10 cellular contexts compared by ENCODE assay signal in genomic region chr6:10659697-10660348, GRCh38. TPM values are rescaled to one million over a fixed set of nuclear protein-coding genes. Genes with fewer than 3 reads are reported as not detected.
DNase-seq lines count a peak whose midpoint lies in the region; ATAC-seq and TF ChIP-seq lines count a peak whose summit lies in the region.
"Had no signal": no experiment of that assay in that cellular context is flagged by ENCODE, and none has a peak within 500 bp of the region (broad histone marks: within the 10 kb centered on the region; RNA-seq: fewer than 3 reads in every experiment).

No MANE protein-coding gene starts in this region.

- intact Hi-C loops in colonic mucosa (cut with DNase I), result no loop called here
- intact Hi-C loops in mucosa of descending colon (cut with DNase I, micrococcal nuclease), result no loop called here
- intact Hi-C loops in activated T-helper 1 cell treated with anti-CD3 and anti-CD28 coated beads, Interleukin-12 subunit alpha, Interleukin-12 subunit beta, Interleukin-2, Interleukin-4 antibody, amounts not matched to agents 30 ng/mL and 10 ng/mL and 1 ng/mL, durations not matched to agents 14 hours and 24 hours and 36 hours (cut with micrococcal nuclease), result no loop called here
- intact Hi-C loops in PC-3 (cut with micrococcal nuclease), result no loop called here

- no peaks in the 10 kb centered on the region for H4K20me1 ChIP-seq in PC-3 (ENCODE audit: low read length)

- H3K4me2 ChIP-seq in PC-3 (ENCODE audit: low read length), result no peak overlapping the region

- H3K4me3 ChIP-seq in colonic mucosa, result peak overlapping the region; percentile 11
- H3K4me3 ChIP-seq in mucosa of descending colon, result no peak overlapping the region
- no peak overlapping the region for H3K4me3 ChIP-seq in PC-3 (ENCODE audit: low read length)

- H3K9me3 Mint-ChIP-seq in activated T-helper 1 cell treated with anti-CD3 and anti-CD28 coated beads, Interleukin-12 subunit alpha, Interleukin-12 subunit beta, Interleukin-2, Interleukin-4 antibody, amounts not matched to agents 30 ng/mL and 10 ng/mL and 1 ng/mL, durations not matched to agents 14 hours and 24 hours and 36 hours, result peaks cover 8% of the 10 kb centered on the region

- H3K27ac Mint-ChIP-seq in activated T-helper 1 cell treated with anti-CD3 and anti-CD28 coated beads, Interleukin-12 subunit alpha, Interleukin-12 subunit beta, Interleukin-2, Interleukin-4 antibody, amounts not matched to agents 30 ng/mL and 10 ng/mL and 1 ng/mL, durations not matched to agents 14 hours and 24 hours and 36 hours, result no peak overlapping the region

- DNase-seq in AG20443 (ENCODE audit: low spot score) (peak; percentile 12), HK-2 (ENCODE audit: unreplicated experiment) (peak; percentile 43), colonic mucosa (no peak), mucosa of descending colon (peak in 2 of 3 donors; percentile 42 to 53), PC-3 (no peak)
- no peak for DNase-seq in activated T-helper 1 cell treated with anti-CD3 and anti-CD28 coated beads, Interleukin-12 subunit alpha, Interleukin-12 subunit beta, Interleukin-2, Interleukin-4 antibody, amounts not matched to agents 30 ng/mL and 10 ng/mL and 1 ng/mL, durations not matched to agents 14 hours and 24 hours and 36 hours (ENCODE audit: low spot score)
- DNase-seq: NCI-H226; stimulated activated CD4-positive, alpha-beta T cell treated with anti-CD3 and anti-CD28 coated beads, Interleukin-15, amount 100 ng/mL, for 24 hours had no signal

- POLR2A ChIA-PET in PC-3 (lab: Charles Lee; ENCODE audit: unreplicated experiment), result no interaction called here

- no peaks in the 10 kb centered on the region for H3K9me2 ChIP-seq in PC-3 (replicated peaks; ENCODE audit: low read length)

- no peak for TF ChIP-seq CTCF in colonic mucosa (IDR thresholded peaks at IDR 0.05)
- no peak for TF ChIP-seq CTCF in mucosa of descending colon (IDR thresholded peaks at IDR 0.05)
- no peak for TF ChIP-seq CTCF in PC-3 (conservative IDR thresholded peaks at IDR 0.05; ENCODE audit: low read depth, low read length)

- peaks cover 3% of the 10 kb centered on the region for H3K27me3 Mint-ChIP-seq in activated T-helper 1 cell treated with anti-CD3 and anti-CD28 coated beads, Interleukin-12 subunit alpha, Interleukin-12 subunit beta, Interleukin-2, Interleukin-4 antibody, amounts not matched to agents 30 ng/mL and 10 ng/mL and 1 ng/mL, durations not matched to agents 14 hours and 24 hours and 36 hours (ENCODE audit: insufficient read depth)

- H3K4me1 ChIP-seq in colonic mucosa, result no peaks in the 10 kb centered on the region
- H3K4me1 ChIP-seq in mucosa of descending colon (ENCODE audit: low read depth), result no peaks in the 10 kb centered on the region
- no peaks in the 10 kb centered on the region for H3K4me1 ChIP-seq in PC-3 (ENCODE audit: insufficient read depth, low read length)

- no peaks in the 10 kb centered on the region for H3K79me2 ChIP-seq in PC-3 (ENCODE audit: low read length)

- no peak overlapping the region for H2AFZ ChIP-seq in PC-3 (ENCODE audit: low read length)

- ATAC-seq in mucosa of descending colon (peak; percentile 65), PC-3 (no peak), HG03460 (IDR thresholded peaks at IDR 0.05; ENCODE audit: unreplicated experiment) (no peak), HG03457 (IDR thresholded peaks at IDR 0.05; ENCODE audit: unreplicated experiment) (no peak)

- H3K4me1 Mint-ChIP-seq in activated T-helper 1 cell treated with anti-CD3 and anti-CD28 coated beads, Interleukin-12 subunit alpha, Interleukin-12 subunit beta, Interleukin-2, Interleukin-4 antibody, amounts not matched to agents 30 ng/mL and 10 ng/mL and 1 ng/mL, durations not matched to agents 14 hours and 24 hours and 36 hours (ENCODE audit: low read depth), result peaks cover 19% of the 10 kb centered on the region

- H3K4me3 Mint-ChIP-seq in activated T-helper 1 cell treated with anti-CD3 and anti-CD28 coated beads, Interleukin-12 subunit alpha, Interleukin-12 subunit beta, Interleukin-2, Interleukin-4 antibody, amounts not matched to agents 30 ng/mL and 10 ng/mL and 1 ng/mL, durations not matched to agents 14 hours and 24 hours and 36 hours, result no peak overlapping the region

- no peaks in the 10 kb centered on the region for H3K9me3 ChIP-seq in colonic mucosa
- no peaks in the 10 kb centered on the region for H3K9me3 ChIP-seq in mucosa of descending colon
- H3K9me3 ChIP-seq in PC-3 (ENCODE audit: low read length), result no peaks in the 10 kb centered on the region

- H3K36me3 ChIP-seq in colonic mucosa, result no peaks in the 10 kb centered on the region
- no peaks in the 10 kb centered on the region for H3K36me3 ChIP-seq in mucosa of descending colon (ENCODE audit: low read depth)
- H3K36me3 ChIP-seq in PC-3 (ENCODE audit: low read depth, low read length), result no peaks in the 10 kb centered on the region

- CTCF ChIA-PET in PC-3 (lab: Charles Lee), result no interaction called here

- no peaks in the 10 kb centered on the region for H3F3A ChIP-seq in PC-3 (ENCODE audit: low read length, unreplicated experiment)

- peaks cover 3% of the 10 kb centered on the region for H3K36me3 Mint-ChIP-seq in activated T-helper 1 cell treated with anti-CD3 and anti-CD28 coated beads, Interleukin-12 subunit alpha, Interleukin-12 subunit beta, Interleukin-2, Interleukin-4 antibody, amounts not matched to agents 30 ng/mL and 10 ng/mL and 1 ng/mL, durations not matched to agents 14 hours and 24 hours and 36 hours (ENCODE audit: low read depth)

- H3K27me3 ChIP-seq in colonic mucosa (no peaks in the 10 kb centered on the region), PC-3 (ENCODE audit: low read length) (peaks cover 5% of the 10 kb centered on the region; the same call in 1 of the 2 replicates)

- H3K27ac ChIP-seq in colonic mucosa, result no peak overlapping the region
- no peak overlapping the region for H3K27ac ChIP-seq in PC-3 (ENCODE audit: low read length)

- H3K9ac ChIP-seq in colonic mucosa (ENCODE audit: low read depth in 2 of 2, low read length in 2 of 2) (peak overlapping the region in 1 of 2 donors; percentile 43), PC-3 (ENCODE audit: low read length) (no peak overlapping the region)

- BruUV-seq in PC-3 (replicated peaks; lab: Mats Ljungman, UMichigan), result no TSS peak

RNA-seq across cellular contexts. Expression of gene C6orf52, which starts 34.6 kb away (rescaled TPM):
- under 1 TPM; 0.69 to 0.99 TPM for total RNA-seq in colonic mucosa
- total RNA-seq in mucosa of descending colon, result 1 to 10 TPM in 2 of 3 donors, not detected in 1; 1.2 to 1.7 TPM
- total RNA-seq in activated T-helper 1 cell treated with anti-CD3 and anti-CD28 coated beads, Interleukin-12 subunit alpha, Interleukin-12 subunit beta, Interleukin-2, Interleukin-4 antibody, amounts not matched to agents 30 ng/mL and 10 ng/mL and 1 ng/mL, durations not matched to agents 14 hours and 24 hours and 36 hours, result 3.6 and 6.0 TPM in 2 replicates
- total RNA-seq in PC-3 (2014; rRNA removed), result 0.80 TPM in 1 of 2 replicates, not detected in the other

RNA-seq across cellular contexts. Expression of gene PAK1IP1, which starts 34.9 kb away (rescaled TPM):
- 10 to 100 TPM in 1 of 2 donors, 1 to 10 TPM in 1; 6.6 to 16.3 TPM for total RNA-seq in colonic mucosa
- 10 to 100 TPM in 1 of 3 donors, 1 to 10 TPM in 2; 5.8 to 12.5 (median 9.8) TPM for total RNA-seq in mucosa of descending colon
- 35.3 and 37.4 TPM in 2 replicates for total RNA-seq in activated T-helper 1 cell treated with anti-CD3 and anti-CD28 coated beads, Interleukin-12 subunit alpha, Interleukin-12 subunit beta, Interleukin-2, Interleukin-4 antibody, amounts not matched to agents 30 ng/mL and 10 ng/mL and 1 ng/mL, durations not matched to agents 14 hours and 24 hours and 36 hours
- 32.8 and 34.0 TPM in 2 replicates for total RNA-seq in PC-3 (2014; rRNA removed)

Comparison
In these comparisons a context has a peak if more than half of its experiments do, and no peak if none do; other contexts are left out.
1. DNase-seq: peak in AG20443 (single experiment), HK-2 (single experiment) and mucosa of descending colon (2 of 3); none in colonic mucosa (single experiment), activated T-helper 1 cell treated with anti-CD3 and anti-CD28 coated beads, Interleukin-12 subunit alpha, Interleukin-12 subunit beta, Interleukin-2, Interleukin-4 antibody, amounts not matched to agents 30 ng/mL and 10 ng/mL and 1 ng/mL, durations not matched to agents 14 hours and 24 hours and 36 hours (single experiment) and PC-3 (single experiment).